In genomic region chr15:62402687-62403086, GRCh38 we compare ENCODE assay signal across 18 cellular contexts. TPM values are rescaled to one million over a fixed set of nuclear protein-coding genes. Genes with fewer than 3 reads are reported as not detected.
DNase-seq lines count a peak whose midpoint lies in the region; ATAC-seq, FAIRE-seq and TF ChIP-seq lines count a peak whose summit lies in the region.
"Had no signal": no experiment of that assay in that cellular context is flagged by ENCODE, and none has a peak within 500 bp of the region (broad histone marks: within the 10 kb centered on the region; RNA-seq: fewer than 3 reads in every experiment).

No MANE protein-coding gene starts in this region.

- no peak for TF ChIP-seq POLR2A in A549 (IDR thresholded peaks at IDR 0.05; ENCODE audit: low read length)
- no peak for TF ChIP-seq POLR2A in esophagus muscularis mucosa (IDR thresholded peaks at IDR 0.05; ENCODE audit: low read depth)

- TF ChIP-seq CTCF in A549 (IDR thresholded peaks at IDR 0.05) = no peak
- TF ChIP-seq CTCF in esophagus muscularis mucosa (IDR thresholded peaks at IDR 0.05) = no peak
- TF ChIP-seq CTCF in osteoblast (IDR thresholded peaks at IDR 0.05; ENCODE audit: extremely low read depth, low read depth, low read length) = no peak

- H2AFZ ChIP-seq in osteoblast (ENCODE audit: low read length) = no peak overlapping the region

- H3K27ac ChIP-seq in A549 (no peak overlapping the region), esophagus muscularis mucosa (replicated peaks in 1 of 4) (peak overlapping the region; percentile 28 to 60 (median 42)), osteoblast (ENCODE audit: low read depth, low read length) (peak overlapping the region; percentile 29)
- H3K27ac ChIP-seq: BLaER1 treated with 17β-estradiol and CSF1 and Interleukin-3, amounts not matched to agents 10 nM and 100 nM had no signal

- H3K27me3 ChIP-seq in MG63 (no peaks in the 10 kb centered on the region), esophagus muscularis mucosa (no peaks in the 10 kb centered on the region), osteoblast (ENCODE audit: insufficient read depth, low read length) (no peaks in the 10 kb centered on the region)
- H3K27me3 ChIP-seq: BLaER1 treated with 17β-estradiol and CSF1 and Interleukin-3, amounts not matched to agents 10 nM and 100 nM had no signal

- DNase-seq in A549 (ENCODE audit: low read depth in 1 of 2, low spot score in 1 of 2) (no peak), MG63 (peak; percentile 13), esophagus muscularis mucosa (ENCODE audit: extremely low spot score) (no peak), osteoblast (ENCODE audit: insufficient read length, low spot score, missing footprints) (no peak), islet precursor cell (no peak), NCI-H748 (lab: John Stamatoyannopoulos, UW; ENCODE audit: unreplicated experiment) (no peak), RCC 7860 (ENCODE audit: low spot score) (no peak)
- DNase-seq: CD8-positive, alpha-beta T cell; MV-4-11; NCI-H1694 treated with DMSO at 0.1 percent for 48 hours; NCI-H510A treated with DMSO at 0.1 percent for 48 hours; NCI-H82 had no signal

- intact Hi-C loops in esophagus muscularis mucosa (cut with DNase I) = no loop called here

- no peak overlapping the region for H3K4me3 ChIP-seq in A549
- H3K4me3 ChIP-seq in MG63 = no peak overlapping the region
- no peak overlapping the region for H3K4me3 ChIP-seq in esophagus muscularis mucosa
- H3K4me3 ChIP-seq in osteoblast (ENCODE audit: insufficient read depth, low read length) = peak overlapping the region; percentile 3
- H3K4me3 ChIP-seq: BLaER1 treated with 17β-estradiol and CSF1 and Interleukin-3, amounts not matched to agents 10 nM and 100 nM; GM12878; HAP-1 had no signal

- ATAC-seq in A549 = no peak
- ATAC-seq in GM18909 (IDR thresholded peaks at IDR 0.05; ENCODE audit: poor library complexity, unreplicated experiment) = no peak
- ATAC-seq: CD8-positive, alpha-beta T cell; GM12878 had no signal

- H3K4me1 ChIP-seq in A549 = peaks cover 12% of the 10 kb centered on the region
- H3K4me1 ChIP-seq in esophagus muscularis mucosa = peaks cover 23 to 32% (median 28%) of the 10 kb centered on the region in 4 donors
- H3K4me1 ChIP-seq in osteoblast (ENCODE audit: insufficient read depth, low read length) = peaks cover 14% of the 10 kb centered on the region
- H3K4me1 ChIP-seq: BLaER1 treated with 17β-estradiol and CSF1 and Interleukin-3, amounts not matched to agents 10 nM and 100 nM had no signal

- TF ChIP-seq RAD21 in A549 (conservative IDR thresholded peaks at IDR 0.05 in 1 of 2, IDR thresholded peaks at IDR 0.05 in 1 of 2) = no peak

- FAIRE-seq in A549 (lab: Jason Lieb, UNC) = no peak
- no peak for FAIRE-seq in RCC 7860 (lab: Jason Lieb, UNC)
- FAIRE-seq: A204.1, GM12878, GM19239 had no signal

- H3K9me3 ChIP-seq in A549 = peaks cover 24% of the 10 kb centered on the region; the same call in 2 of the 3 replicates
- peaks cover 9% of the 10 kb centered on the region for H3K9me3 ChIP-seq in MG63
- no peaks in the 10 kb centered on the region for H3K9me3 ChIP-seq in esophagus muscularis mucosa
- peaks cover 3% of the 10 kb centered on the region for H3K9me3 ChIP-seq in osteoblast (ENCODE audit: low read depth, low read length)

- CTCF ChIA-PET in A549 (lab: Yijun Ruan, JAX) = interaction anchor here (0.8 to 3.0 kb wide), 2 partner anchors 11 to 122 kb away, joined by 3 to 13 read pairs; partner anchors contain the start of gene TLN2

- 87% methylated on average over 6 of the region's 6 CpGs for WGBS in A549 (ENCODE audit: missing lambda C conversion rate)
- 84% methylated on average over 6 of the region's 6 CpGs for WGBS in esophagus muscularis mucosa

- H3K79me2 ChIP-seq in osteoblast (ENCODE audit: insufficient read depth, low read length) = peaks cover 47% of the 10 kb centered on the region

- peaks cover 16% of the 10 kb centered on the region for H3K36me3 ChIP-seq in MG63
- no peaks in the 10 kb centered on the region for H3K36me3 ChIP-seq in esophagus muscularis mucosa
- H3K36me3 ChIP-seq in osteoblast (ENCODE audit: insufficient read depth, low read length) = no peaks in the 10 kb centered on the region
- H3K36me3 ChIP-seq: BLaER1 treated with 17β-estradiol and CSF1 and Interleukin-3, amounts not matched to agents 10 nM and 100 nM; HAP-1 had no signal

- H3K4me2 ChIP-seq in A549 (peak overlapping the region; percentile 1; the same call in 1 of the 3 replicates), osteoblast (ENCODE audit: insufficient read depth, low read length) (peak overlapping the region; percentile 41)
- H3K4me2 ChIP-seq: BLaER1 treated with 17β-estradiol and CSF1 and Interleukin-3, amounts not matched to agents 10 nM and 100 nM had no signal

- H4K20me1 ChIP-seq in osteoblast (ENCODE audit: insufficient read depth, low read length) = no peaks in the 10 kb centered on the region
- H4K20me1 ChIP-seq: BLaER1 treated with 17β-estradiol and CSF1 and Interleukin-3, amounts not matched to agents 10 nM and 100 nM had no signal

- TF ChIP-seq EP300 in A549 (IDR thresholded peaks at IDR 0.05) = no peak
- no peak for TF ChIP-seq EP300 in esophagus muscularis mucosa (IDR thresholded peaks at IDR 0.05)

- POLR2A ChIA-PET in A549 (lab: Yijun Ruan, JAX) = no interaction called here

TF ChIP-seq in A549, 52 proteins besides CTCF, POLR2A, EP300 and RAD21:
- no peak for TF ChIP-seq TP53 (CRISPR knock-in tag; IDR thresholded peaks at IDR 0.05)
TF ChIP-seq in A549: peak in this region for 0.

RNA-seq across cellular contexts. Expression of gene TLN2, which starts 12.3 kb away (rescaled TPM):
- polyA plus RNA-seq in A549 (2011; rRNA removed) (4.3 and 5.1 TPM in 2 replicates), A549 (2017; fragmentation: RNase III; extraction: RNeasy Plus Mini Kit Qiagen cat#74134 plus additional on column Dnase treatment) (5.3 to 6.1 TPM (median 5.8 TPM) in 3 replicates)
- polyA plus RNA-seq in A549 (2012; cell fraction: cytosol; rRNA removed) = 2.6 and 3.0 TPM in 2 replicates
- 7.4 and 7.6 TPM in 2 replicates for polyA plus RNA-seq in A549 (2012; cell fraction: nucleus; rRNA removed)
- 14.3 and 16.3 TPM in 2 replicates for polyA minus RNA-seq in A549 (2011; rRNA and poly(A)+ RNA removed)
- total RNA-seq in MG63 (2014; rRNA removed; shearing (Covaris generic); ENCODE audit: low replicate concordance) = 16.5 and 20.4 TPM in 2 replicates
- total RNA-seq in esophagus muscularis mucosa (10 to 100 TPM; 11.2 to 20.0 (median 15.1) TPM), osteoblast (32.6 and 35.9 TPM in 2 replicates)

Comparison
In these comparisons a context has a peak if more than half of its experiments do, and no peak if none do; other contexts are left out.
1. H3K27ac ChIP-seq: peak in esophagus muscularis mucosa (4 of 4) and osteoblast (single experiment); none in A549 (0 of 2).